In the genomic region with DNA sequence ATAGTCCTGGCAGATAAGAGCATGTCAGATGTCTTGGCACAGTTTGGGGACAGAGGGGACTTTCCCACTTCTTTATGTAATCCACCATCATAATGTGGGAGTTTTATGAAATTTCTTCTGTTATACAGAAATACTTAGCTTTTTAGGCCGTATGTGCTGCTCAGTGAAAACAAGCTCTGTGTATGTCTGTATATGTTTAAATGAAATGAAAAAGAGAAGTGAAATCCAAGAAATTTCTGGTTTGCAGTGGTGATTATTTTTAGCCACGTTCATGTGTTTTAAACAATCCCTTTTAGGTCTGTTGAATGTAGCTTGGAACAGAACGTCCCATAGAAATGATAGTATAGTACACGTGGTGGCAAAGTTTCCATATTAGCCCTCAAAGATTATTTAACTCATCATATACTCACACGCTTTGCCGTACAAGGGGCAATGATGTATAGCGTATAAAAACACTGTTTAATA, we compare ENCODE assay signal across 11 cellular contexts. TPM values are rescaled to one million over a fixed set of nuclear protein-coding genes. Genes with fewer than 3 reads are reported as not detected.
A peak's percentile ranks its signal among the peaks of the same experiment; 100 is the strongest.
DNase-seq lines count a peak whose midpoint lies in the region; ATAC-seq lines count a peak whose summit lies in the region.
"Had no signal": no experiment of that assay in that cellular context is flagged by ENCODE, and none has a peak within 500 bp of the region (broad histone marks: within the 10 kb centered on the region; RNA-seq: fewer than 3 reads in every experiment).

No MANE protein-coding gene starts in this region.

- no peaks in the 10 kb centered on the region for H3K27me3 Mint-ChIP-seq in IgD-negative memory B cell

- H3K4me3 Mint-ChIP-seq in IgD-negative memory B cell: peak overlapping the region in 3 of 4 donors; percentile 38 to 75 (median 51)

- H3K4me1 ChIP-seq in muscle layer of duodenum (ENCODE audit: control insufficient read depth in 1 of 2, insufficient read depth in 2 of 2, low read length in 2 of 2): peaks cover 24 to 81% of the 10 kb centered on the region in 2 donors
- no peaks in the 10 kb centered on the region for H3K4me1 ChIP-seq in effector memory CD4-positive, alpha-beta T cell (ENCODE audit: control insufficient read depth, insufficient read depth, low read length, poor library complexity, severe bottlenecking)

- peaks cover 33 to 42% (median 42%) of the 10 kb centered on the region in 3 donors for H3K4me1 Mint-ChIP-seq in IgD-negative memory B cell

- H3K9me3 Mint-ChIP-seq in IgD-negative memory B cell: no peaks in the 10 kb centered on the region

- no peaks in the 10 kb centered on the region for H3K9me3 ChIP-seq in muscle layer of duodenum (ENCODE audit: control insufficient read depth in 1 of 2, low read length in 2 of 2)
- no peaks in the 10 kb centered on the region for H3K9me3 ChIP-seq in effector memory CD4-positive, alpha-beta T cell (ENCODE audit: control insufficient read depth, low read length)

- no peaks in the 10 kb centered on the region for H3K36me3 Mint-ChIP-seq in IgD-negative memory B cell

- DNase-seq in effector memory CD4-positive, alpha-beta T cell: no peak
- DNase-seq in nucleus accumbens (lab: John Stamatoyannopoulos, UW): no peak
- DNase-seq in NCI-H2227 treated with DMSO at 0.1 percent for 48 hours (lab: John Stamatoyannopoulos, UW): no peak
- DNase-seq in EL: no peak
- DNase-seq: activated CD8-positive, alpha-beta memory T cell treated with anti-CD3 and anti-CD28 coated beads, Interleukin-2, amount 50 U/mL, for 48 hours; NCI-H2171 had no signal

- peak overlapping the region in 1 of 2 donors; percentile 25 for H3K4me3 ChIP-seq in muscle layer of duodenum (ENCODE audit: low read depth in 1 of 2, low read length in 2 of 2)
- no peak overlapping the region for H3K4me3 ChIP-seq in effector memory CD4-positive, alpha-beta T cell (ENCODE audit: insufficient read depth, low read depth, low read length, poor library complexity, severe bottlenecking)
- H3K4me3 ChIP-seq: skin epidermis had no signal

- peak overlapping the region; percentile 34 for H3K27ac ChIP-seq in muscle layer of duodenum (ENCODE audit: low read length)
- no peak overlapping the region for H3K27ac ChIP-seq in effector memory CD4-positive, alpha-beta T cell (ENCODE audit: insufficient read depth, low read length, poor library complexity, severe bottlenecking)

- ATAC-seq in GM18520 (IDR thresholded peaks at IDR 0.05; ENCODE audit: unreplicated experiment) (peak; percentile 50), GM21786 (IDR thresholded peaks at IDR 0.05; ENCODE audit: unreplicated experiment) (peak; percentile 63)

- H3K27me3 ChIP-seq in muscle layer of duodenum (ENCODE audit: low read depth, low read length): no peaks in the 10 kb centered on the region
- H3K27me3 ChIP-seq in effector memory CD4-positive, alpha-beta T cell (replicated peaks; ENCODE audit: control insufficient read depth, insufficient read depth, low read length, poor library complexity, severe bottlenecking): no peaks in the 10 kb centered on the region

- peak overlapping the region in 2 of 3 donors; percentile 5 to 83 for H3K27ac Mint-ChIP-seq in IgD-negative memory B cell

- no peaks in the 10 kb centered on the region for H3K36me3 ChIP-seq in muscle layer of duodenum (ENCODE audit: control insufficient read depth in 1 of 2, insufficient read depth in 2 of 2, low read length in 2 of 2)
- H3K36me3 ChIP-seq in effector memory CD4-positive, alpha-beta T cell (ENCODE audit: control insufficient read depth, insufficient read depth, low read length): no peaks in the 10 kb centered on the region

RNA-seq across cellular contexts. Expression of gene GAB1, which starts 41.0 kb away (rescaled TPM):
- 2.1 TPM for polyA plus RNA-seq in IgD-negative memory B cell
